Comparison of ENCODE assay signal across 9 cellular contexts in genomic region chr3:40780341-40780800, GRCh38.
DNase-seq lines count a peak whose midpoint lies in the region; ATAC-seq and TF ChIP-seq lines count a peak whose summit lies in the region.
"Had no signal": no experiment of that assay in that cellular context is flagged by ENCODE, and none has a peak within 500 bp of the region (broad histone marks: within the 10 kb centered on the region; RNA-seq: fewer than 3 reads in every experiment).

No MANE protein-coding gene starts in this region.

- no peak overlapping the region for H3K4ac ChIP-seq in trophoblast cell (ENCODE audit: low read depth, low read length)

- no peak overlapping the region for H3K27ac Mint-ChIP-seq in T-helper 2 cell treated with Interferon-gamma antibody and Interleukin-4, amounts not matched to agents 5 μg/mL and 100 μg/mL, for 36 hours

- no peaks in the 10 kb centered on the region for H3K36me3 ChIP-seq in adrenal gland (replicated peaks in 1 of 2)
- H3K36me3 ChIP-seq in trophoblast cell (ENCODE audit: control insufficient read depth in 1 of 2, insufficient read depth in 2 of 2, low read length in 2 of 2), result no peaks in the 10 kb centered on the region

- intact Hi-C loops in adrenal gland (cut with DNase I), result no loop called here
- intact Hi-C loops in cardiac septum (cut with DNase I), result loop anchor here (1.0 to 5.0 kb wide), 6 partner anchors 90 to 418 kb away; partner anchors contain the start of gene CTNNB1

- ATAC-seq in GM18502 (IDR thresholded peaks at IDR 0.05; ENCODE audit: poor library complexity, unreplicated experiment) (no peak), HG02759 (IDR thresholded peaks at IDR 0.05; ENCODE audit: unreplicated experiment) (no peak)

- no peaks in the 10 kb centered on the region for H3K79me2 ChIP-seq in trophoblast cell (ENCODE audit: control insufficient read depth, insufficient read depth, low read length, poor library complexity)

- H3K4me1 ChIP-seq in adrenal gland (replicated peaks in 1 of 2) (peaks cover 0 to 7% of the 10 kb centered on the region in 2 donors), trophoblast cell (ENCODE audit: control insufficient read depth in 1 of 2, insufficient read depth in 2 of 2, low read length in 2 of 2) (peaks cover 10 to 12% of the 10 kb centered on the region in 2 experiments)

- no peak overlapping the region for H3K9ac ChIP-seq in trophoblast cell (ENCODE audit: low read length)

- H3K27me3 ChIP-seq in adrenal gland (no peaks in the 10 kb centered on the region), trophoblast cell (ENCODE audit: insufficient read depth, low read length) (no peaks in the 10 kb centered on the region)

- H2BK120ac ChIP-seq in trophoblast cell (ENCODE audit: insufficient read depth, low read length, poor library complexity), result no peak overlapping the region

- no peak overlapping the region for H3K18ac ChIP-seq in trophoblast cell (ENCODE audit: low read length)

- peak overlapping the region; percentile 0 for H4K91ac ChIP-seq in trophoblast cell (ENCODE audit: low read depth, low read length)

- H3K27ac ChIP-seq in adrenal gland (peak overlapping the region in 2 of 5 donors; percentile 77 to 84), trophoblast cell (ENCODE audit: low read depth, low read length) (peak overlapping the region; percentile 5)
- H3K27ac ChIP-seq: SK-N-MC had no signal

- H3K4me1 Mint-ChIP-seq in T-helper 2 cell treated with Interferon-gamma antibody and Interleukin-4, amounts not matched to agents 5 μg/mL and 100 μg/mL, for 36 hours (ENCODE audit: low read depth), result no peaks in the 10 kb centered on the region

- H3K4me3 Mint-ChIP-seq in T-helper 2 cell treated with Interferon-gamma antibody and Interleukin-4, amounts not matched to agents 5 μg/mL and 100 μg/mL, for 36 hours, result no peak overlapping the region

- no peak overlapping the region for H3K4me3 ChIP-seq in adrenal gland
- H3K4me3 ChIP-seq in trophoblast cell (ENCODE audit: low read depth, low read length), result no peak overlapping the region
- H3K4me3 ChIP-seq: SK-N-MC had no signal

- no peaks in the 10 kb centered on the region for H3K36me3 Mint-ChIP-seq in T-helper 2 cell treated with Interferon-gamma antibody and Interleukin-4, amounts not matched to agents 5 μg/mL and 100 μg/mL, for 36 hours (ENCODE audit: low read depth)

- no peak for TF ChIP-seq POLR2A in adrenal gland (IDR thresholded peaks at IDR 0.05)

- H3K27me3 Mint-ChIP-seq in T-helper 2 cell treated with Interferon-gamma antibody and Interleukin-4, amounts not matched to agents 5 μg/mL and 100 μg/mL, for 36 hours (ENCODE audit: low read depth), result peaks cover 3% of the 10 kb centered on the region

- no peak overlapping the region for H3K14ac ChIP-seq in trophoblast cell (ENCODE audit: low read length)

- peak overlapping the region; percentile 61 for H2AFZ ChIP-seq in trophoblast cell (ENCODE audit: insufficient read depth, low read length, poor library complexity)

- H3K4me2 ChIP-seq in trophoblast cell (ENCODE audit: low read length), result no peak overlapping the region

- H3K9me3 ChIP-seq in adrenal gland (replicated peaks in 1 of 3), result no peaks in the 10 kb centered on the region
- H3K9me3 ChIP-seq in trophoblast cell (ENCODE audit: insufficient read depth, low read depth, low read length), result no peaks in the 10 kb centered on the region

- no peaks in the 10 kb centered on the region for H3K9me3 Mint-ChIP-seq in T-helper 2 cell treated with Interferon-gamma antibody and Interleukin-4, amounts not matched to agents 5 μg/mL and 100 μg/mL, for 36 hours

- H2AK5ac ChIP-seq in trophoblast cell (ENCODE audit: low read length), result no peak overlapping the region

- H4K12ac ChIP-seq in trophoblast cell (ENCODE audit: low read depth, low read length), result no peak overlapping the region

- no peak overlapping the region for H2BK12ac ChIP-seq in trophoblast cell (ENCODE audit: low read length)

- peaks cover 8% of the 10 kb centered on the region for H3K79me1 ChIP-seq in trophoblast cell (ENCODE audit: low read length)

- no peak overlapping the region for H3K23ac ChIP-seq in trophoblast cell (ENCODE audit: low read length)

- peak in 1 of 6 experiments; percentile 26 for TF ChIP-seq CTCF in adrenal gland (IDR thresholded peaks at IDR 0.05)

- peak overlapping the region; percentile 10 for H4K8ac ChIP-seq in trophoblast cell (ENCODE audit: low read depth, low read length)

- H2BK5ac ChIP-seq in trophoblast cell (ENCODE audit: low read depth, low read length, poor library complexity), result no peak overlapping the region

- 30 to 46% (median 36%) methylated on average over 13 of the region's 13 CpGs for WGBS in adrenal gland, 4 donors
- no CpG with 5 or more reads among the region's 13 CpGs for WGBS in trophoblast cell (ENCODE audit: extremely low coverage, insufficient coverage, insufficient read length)

- peak; percentile 75 for DNase-seq in DMS53 (lab: John Stamatoyannopoulos, UW)
- DNase-seq in adrenal gland, result peak; percentile 36 to 79 (median 41)
- peak; percentile 89 for DNase-seq in cardiac septum (ENCODE audit: low spot score)
- DNase-seq in trophoblast cell, result peak in 1 of 2 donors; percentile 45
- DNase-seq in T-helper 2 cell treated with Interferon-gamma antibody and Interleukin-4, amounts not matched to agents 5 μg/mL and 100 μg/mL, for 36 hours (ENCODE audit: low spot score), result no peak
- DNase-seq in T1000 (lab: John Stamatoyannopoulos, UW), result no peak

Comparison
In these comparisons a context has a peak if more than half of its experiments do, and no peak if none do; other contexts are left out.
1. DNase-seq: peak in DMS53 (single experiment), adrenal gland (7 of 7) and cardiac septum (single experiment); none in T-helper 2 cell treated with Interferon-gamma antibody and Interleukin-4, amounts not matched to agents 5 μg/mL and 100 μg/mL, for 36 hours (single experiment) and T1000 (single experiment).